ENCODE assay signal across 30 cellular contexts in genomic region chr18:44238911-44239310, GRCh38.
"Had no signal": no experiment of that assay in that cellular context is flagged by ENCODE, and none has a peak within 500 bp of the region (broad histone marks: within the 10 kb centered on the region; RNA-seq: fewer than 3 reads in every experiment).

No MANE protein-coding gene starts in this region.

- ATAC-seq: activated CD4-positive, alpha-beta T cell treated with anti-CD3 and anti-CD28 coated beads for 36 hours; activated CD8-positive, alpha-beta memory T cell treated with anti-CD3 and anti-CD28 coated beads, Interleukin-2, amount 10 ng/mL, durations not matched to agents 7 days and 5 days; activated CD8-positive, alpha-beta T cell treated with anti-CD3 and anti-CD28 coated beads, Interleukin-2, amount 10 ng/mL, durations not matched to agents 7 days and 5 days; activated naive CD8-positive, alpha-beta T cell treated with anti-CD3 and anti-CD28 coated beads, Interleukin-2, amount 50 U/mL, for 24 hours; body of pancreas; effector memory CD8-positive, alpha-beta T cell had no signal

- FAIRE-seq: frontal cortex had no signal

- H3K27ac ChIP-seq: adrenal gland, ascending aorta, body of pancreas, esophagus squamous epithelium had no signal

- H3K27me3 ChIP-seq: adrenal gland, ascending aorta, body of pancreas, esophagus squamous epithelium had no signal

- H3K36me3 ChIP-seq: adrenal gland, ascending aorta, esophagus squamous epithelium had no signal

- H3K4me1 Mint-ChIP-seq: activated CD4-positive, alpha-beta T cell treated with anti-CD3 and anti-CD28 coated beads for 36 hours; activated CD4-positive, alpha-beta T cell treated with anti-CD3 and anti-CD28 coated beads, Interleukin-2, amount 10 ng/mL, durations not matched to agents 24 days and 14 days; activated CD8-positive, alpha-beta memory T cell treated with anti-CD3 and anti-CD28 coated beads, Interleukin-2, amount 10 ng/mL, durations not matched to agents 7 days and 5 days; activated naive CD4-positive, alpha-beta T cell treated with anti-CD3 and anti-CD28 coated beads, Interleukin-2, amount 50 U/mL, for 24 hours; activated naive CD8-positive, alpha-beta T cell treated with anti-CD3 and anti-CD28 coated beads for 36 hours; activated naive CD8-positive, alpha-beta T cell treated with anti-CD3 and anti-CD28 coated beads, Interleukin-2, amount 50 U/mL, for 24 hours; central memory CD8-positive, alpha-beta T cell had no signal

- H3K27me3 Mint-ChIP-seq: activated CD4-positive, alpha-beta memory T cell treated with anti-CD3 and anti-CD28 coated beads for 36 hours; activated CD4-positive, alpha-beta T cell treated with anti-CD3 and anti-CD28 coated beads for 36 hours; activated CD4-positive, alpha-beta T cell treated with anti-CD3 and anti-CD28 coated beads, Interleukin-2, amount 10 ng/mL, durations not matched to agents 24 days and 14 days; activated CD8-positive, alpha-beta memory T cell treated with anti-CD3 and anti-CD28 coated beads, Interleukin-2, amount 10 ng/mL, durations not matched to agents 7 days and 5 days; activated naive CD4-positive, alpha-beta T cell treated with anti-CD3 and anti-CD28 coated beads, Interleukin-2, amount 50 U/mL, for 24 hours; activated naive CD8-positive, alpha-beta T cell treated with anti-CD3 and anti-CD28 coated beads for 36 hours; activated naive CD8-positive, alpha-beta T cell treated with anti-CD3 and anti-CD28 coated beads, Interleukin-2, amount 50 U/mL, for 24 hours; central memory CD8-positive, alpha-beta T cell; effector memory CD8-positive, alpha-beta T cell had no signal

- H3K9me3 Mint-ChIP-seq: activated CD4-positive, alpha-beta memory T cell treated with anti-CD3 and anti-CD28 coated beads for 36 hours; activated CD4-positive, alpha-beta T cell treated with anti-CD3 and anti-CD28 coated beads, Interleukin-2, amount 10 ng/mL, durations not matched to agents 24 days and 14 days; activated naive CD8-positive, alpha-beta T cell treated with anti-CD3 and anti-CD28 coated beads for 36 hours; activated naive CD8-positive, alpha-beta T cell treated with anti-CD3 and anti-CD28 coated beads, Interleukin-2, amount 50 U/mL, for 24 hours; activated T-helper 1 cell treated with anti-CD3 and anti-CD28 coated beads, Interleukin-12 subunit alpha, Interleukin-12 subunit beta, Interleukin-2, Interleukin-4 antibody, amounts not matched to agents 30 ng/mL and 10 ng/mL and 1 ng/mL, durations not matched to agents 14 hours and 24 hours and 36 hours had no signal

- H3K9me3 ChIP-seq: adrenal gland, ascending aorta, body of pancreas, esophagus squamous epithelium had no signal

- H3K36me3 Mint-ChIP-seq: activated CD4-positive, alpha-beta memory T cell treated with anti-CD3 and anti-CD28 coated beads for 36 hours; activated CD8-positive, alpha-beta memory T cell treated with anti-CD3 and anti-CD28 coated beads, Interleukin-2, amount 10 ng/mL, durations not matched to agents 7 days and 5 days; activated naive CD4-positive, alpha-beta T cell treated with anti-CD3 and anti-CD28 coated beads, Interleukin-2, amount 50 U/mL, for 24 hours; activated naive CD8-positive, alpha-beta T cell treated with anti-CD3 and anti-CD28 coated beads for 36 hours had no signal

- H3K4me3 ChIP-seq: adrenal gland, ascending aorta, body of pancreas, esophagus squamous epithelium had no signal

- DNase-seq: activated CD4-positive, alpha-beta memory T cell treated with anti-CD3 and anti-CD28 coated beads for 36 hours; activated CD4-positive, alpha-beta T cell treated with anti-CD3 and anti-CD28 coated beads for 36 hours; activated CD4-positive, alpha-beta T cell treated with anti-CD3 and anti-CD28 coated beads, Interleukin-2, amount 10 ng/mL, durations not matched to agents 24 days and 14 days; activated CD4-positive, CD25-positive, alpha-beta regulatory T cell; activated CD4-positive, CD25-positive, alpha-beta regulatory T cell treated with anti-CD3 and anti-CD28 coated beads, Interleukin-2, amount 50 U/mL, for 72 hours; activated CD8-positive, alpha-beta memory T cell treated with anti-CD3 and anti-CD28 coated beads, Interleukin-2, amount 10 ng/mL, durations not matched to agents 7 days and 5 days; activated CD8-positive, alpha-beta memory T cell treated with anti-CD3 and anti-CD28 coated beads, Interleukin-2, amount 50 U/mL, for 4 hours; activated CD8-positive, alpha-beta T cell treated with anti-CD3 and anti-CD28 coated beads, Interleukin-2, amount 10 ng/mL, durations not matched to agents 7 days and 5 days; activated effector memory CD4-positive, alpha-beta T cell treated with anti-CD3 and anti-CD28 coated beads, Interleukin-2, amount 50 U/mL, for 16 hours; activated naive CD4-positive, alpha-beta T cell treated with anti-CD3 and anti-CD28 coated beads for 36 hours; activated naive CD8-positive, alpha-beta T cell treated with anti-CD3 and anti-CD28 coated beads for 36 hours; activated naive CD8-positive, alpha-beta T cell treated with anti-CD3 and anti-CD28 coated beads, Interleukin-2, amount 50 U/mL, for 24 hours; activated T-cell treated with anti-CD3 and anti-CD28 coated beads, Interleukin-2, amount 50 U/mL, for 1 hour; activated T-cell treated with anti-CD3 and anti-CD28 coated beads, Interleukin-2, amount 50 U/mL, for 48 hours; adrenal gland; body of pancreas; cortex of kidney; dermis blood vessel endothelial cell; effector CD4-positive, alpha-beta T cell; effector memory CD8-positive, alpha-beta T cell; erythroblast; esophagus squamous epithelium; head of caudate nucleus; T-helper 2 cell had no signal

- H3K27ac Mint-ChIP-seq: activated CD4-positive, alpha-beta memory T cell treated with anti-CD3 and anti-CD28 coated beads for 36 hours; activated CD4-positive, alpha-beta T cell treated with anti-CD3 and anti-CD28 coated beads for 36 hours; activated CD4-positive, alpha-beta T cell treated with anti-CD3 and anti-CD28 coated beads, Interleukin-2, amount 10 ng/mL, durations not matched to agents 24 days and 14 days; activated CD8-positive, alpha-beta memory T cell treated with anti-CD3 and anti-CD28 coated beads, Interleukin-2, amount 10 ng/mL, durations not matched to agents 7 days and 5 days; activated CD8-positive, alpha-beta T cell treated with anti-CD3 and anti-CD28 coated beads, Interleukin-2, amount 10 ng/mL, durations not matched to agents 7 days and 5 days; activated naive CD4-positive, alpha-beta T cell treated with anti-CD3 and anti-CD28 coated beads for 36 hours; activated naive CD4-positive, alpha-beta T cell treated with anti-CD3 and anti-CD28 coated beads, Interleukin-2, amount 50 U/mL, for 24 hours; activated naive CD8-positive, alpha-beta T cell treated with anti-CD3 and anti-CD28 coated beads for 36 hours; activated naive CD8-positive, alpha-beta T cell treated with anti-CD3 and anti-CD28 coated beads, Interleukin-2, amount 50 U/mL, for 24 hours; activated T-helper 1 cell treated with anti-CD3 and anti-CD28 coated beads, Interleukin-12 subunit alpha, Interleukin-12 subunit beta, Interleukin-2, Interleukin-4 antibody, amounts not matched to agents 30 ng/mL and 10 ng/mL and 1 ng/mL, durations not matched to agents 14 hours and 24 hours and 36 hours; activated T-helper 2 cell treated with anti-CD3 and anti-CD28 coated beads, Interferon-gamma antibody, Interleukin-2, Interleukin-4, amounts not matched to agents 10 μg/mL and 5 μg/mL and 100 μg/mL, durations not matched to agents 14 hours and 24 hours and 36 hours; effector memory CD8-positive, alpha-beta T cell had no signal

- H3K4me1 ChIP-seq: adrenal gland, ascending aorta, body of pancreas, esophagus squamous epithelium had no signal

- H3K4me3 Mint-ChIP-seq: activated CD4-positive, alpha-beta memory T cell treated with anti-CD3 and anti-CD28 coated beads for 36 hours; activated CD4-positive, alpha-beta T cell treated with anti-CD3 and anti-CD28 coated beads for 36 hours; activated CD4-positive, alpha-beta T cell treated with anti-CD3 and anti-CD28 coated beads, Interleukin-2, amount 10 ng/mL, durations not matched to agents 24 days and 14 days; activated CD8-positive, alpha-beta memory T cell treated with anti-CD3 and anti-CD28 coated beads, Interleukin-2, amount 10 ng/mL, durations not matched to agents 7 days and 5 days; activated CD8-positive, alpha-beta T cell treated with anti-CD3 and anti-CD28 coated beads, Interleukin-2, amount 10 ng/mL, durations not matched to agents 7 days and 5 days; activated naive CD4-positive, alpha-beta T cell treated with anti-CD3 and anti-CD28 coated beads for 36 hours; activated naive CD4-positive, alpha-beta T cell treated with anti-CD3 and anti-CD28 coated beads, Interleukin-2, amount 50 U/mL, for 24 hours; activated naive CD8-positive, alpha-beta T cell treated with anti-CD3 and anti-CD28 coated beads for 36 hours; activated naive CD8-positive, alpha-beta T cell treated with anti-CD3 and anti-CD28 coated beads, Interleukin-2, amount 50 U/mL, for 24 hours; activated T-helper 1 cell treated with anti-CD3 and anti-CD28 coated beads, Interleukin-12 subunit alpha, Interleukin-12 subunit beta, Interleukin-2, Interleukin-4 antibody, amounts not matched to agents 30 ng/mL and 10 ng/mL and 1 ng/mL, durations not matched to agents 14 hours and 24 hours and 36 hours; central memory CD8-positive, alpha-beta T cell; effector memory CD8-positive, alpha-beta T cell had no signal
